ENCODE assay signal across 8 cellular contexts in the genomic region with DNA sequence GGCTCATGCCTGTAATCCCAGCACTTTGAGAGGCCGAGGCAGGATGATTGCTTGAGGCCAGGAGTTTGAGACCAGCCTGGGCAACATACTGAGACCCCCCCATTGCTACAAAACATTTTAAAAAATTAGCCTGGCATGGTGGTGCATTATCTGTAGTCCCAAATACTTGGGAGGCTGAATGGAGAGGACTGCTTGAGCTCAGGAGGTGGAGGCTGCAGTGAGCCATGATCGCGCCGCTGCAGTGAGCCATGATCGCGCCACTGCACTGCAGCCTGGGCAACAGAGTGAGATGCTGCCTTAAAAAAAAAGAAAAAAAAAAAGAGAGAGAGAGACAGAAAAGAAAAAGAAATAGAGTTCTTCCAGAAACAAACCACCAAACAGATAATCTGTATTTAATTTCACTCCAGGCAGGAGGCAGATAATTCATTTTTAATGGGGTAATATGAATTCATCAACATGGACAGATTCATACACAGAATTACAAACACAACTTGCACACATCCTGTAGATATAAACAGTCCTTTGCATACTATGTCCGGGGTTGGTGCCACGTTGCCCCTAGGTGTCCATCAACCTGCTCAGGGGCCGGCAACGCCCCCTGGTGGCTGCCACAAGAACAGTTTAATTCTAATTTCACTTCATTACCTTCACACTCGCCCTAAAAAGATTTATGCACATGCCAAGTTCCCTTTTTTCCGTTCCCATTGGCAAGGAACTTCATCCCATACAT. TPM values are rescaled to one million over a fixed set of nuclear protein-coding genes. Genes with fewer than 3 reads are reported as not detected.
A peak's percentile ranks its signal among the peaks of the same experiment; 100 is the strongest.
DNase-seq lines count a peak whose midpoint lies in the region; ATAC-seq lines count a peak whose summit lies in the region.

No MANE protein-coding gene starts in this region.

- ATAC-seq in sciatic nerve (peak; percentile 59), GM19455 (IDR thresholded peaks at IDR 0.05; ENCODE audit: unreplicated experiment) (no peak)

- intact Hi-C loops in sciatic nerve (cut with DNase I): no loop called here

- DNase-seq in NCI-H1436 (lab: John Stamatoyannopoulos, UW): peak; percentile 50
- DNase-seq in NCI-H1436 treated with DMSO at 0.1 percent for 48 hours (lab: John Stamatoyannopoulos, UW): no peak
- DNase-seq in HuH-7 (ENCODE audit: low spot score): peak; percentile 73
- DNase-seq in RPMI8226: peak; percentile 65
- DNase-seq in activated gamma-delta T cell (lab: John Stamatoyannopoulos, UW): peak; percentile 9
- DNase-seq in glomerular visceral epithelial cell (ENCODE audit: extremely low spot score): peak; percentile 62
- no peak for DNase-seq in sciatic nerve (ENCODE audit: low spot score)

RNA-seq across cellular contexts. Expression of gene MANSC1, which starts 15.9 kb away (rescaled TPM):
- 19.8 TPM for total RNA-seq in sciatic nerve

RNA-seq across cellular contexts. Expression of gene BORCS5, which starts 22.7 kb away (rescaled TPM):
- total RNA-seq in sciatic nerve: 35.8 TPM

Comparison
In these comparisons a context has a peak if more than half of its experiments do, and no peak if none do; other contexts are left out.
1. DNase-seq: peak in NCI-H1436 (single experiment), HuH-7 (single experiment), RPMI8226 (single experiment), activated gamma-delta T cell (single experiment) and glomerular visceral epithelial cell (single experiment); none in NCI-H1436 treated with DMSO at 0.1 percent for 48 hours (single experiment) and sciatic nerve (single experiment).